ENCODE assay signal across 8 cellular contexts in the genomic region with DNA sequence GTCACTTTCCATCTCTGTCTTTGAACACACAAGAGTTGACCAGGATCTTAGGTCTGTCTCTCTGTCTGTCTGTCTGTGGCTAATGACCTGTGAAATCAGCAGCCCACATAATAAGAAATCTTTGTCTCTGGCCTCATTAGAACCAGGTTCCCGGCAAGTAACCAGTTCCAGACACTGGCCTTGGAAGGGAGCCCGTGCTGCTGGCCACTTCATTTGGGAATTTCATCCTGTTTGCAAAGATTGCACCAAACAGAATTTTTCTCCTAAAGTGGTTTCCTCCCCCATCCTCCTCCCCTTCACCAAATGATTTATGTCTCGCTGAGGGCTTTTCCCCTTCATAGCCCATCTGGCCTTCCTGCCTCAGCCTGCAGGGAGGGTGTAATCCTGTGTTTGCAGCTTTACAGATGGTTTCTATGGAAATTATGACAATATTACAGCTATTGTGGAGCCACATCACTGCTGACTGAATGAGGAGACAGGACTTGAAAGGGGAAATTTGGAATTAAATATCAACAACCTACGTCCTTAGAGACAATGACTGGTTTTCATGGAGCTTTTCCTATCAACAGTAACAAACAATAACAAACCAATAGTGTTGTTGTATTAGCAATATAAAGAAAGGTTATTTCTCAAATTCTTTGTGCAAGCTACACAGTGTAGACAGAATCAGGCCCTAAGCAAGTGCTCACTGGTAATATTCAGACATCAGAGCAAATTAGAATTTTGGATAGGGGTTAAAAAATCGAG. TPM values are rescaled to one million over a fixed set of nuclear protein-coding genes. Genes with fewer than 3 reads are reported as not detected.
DNase-seq lines count a peak whose midpoint lies in the region; ATAC-seq and TF ChIP-seq lines count a peak whose summit lies in the region.

No MANE protein-coding gene starts in this region.

- H3K27me3 ChIP-seq in endodermal cell (ENCODE audit: control insufficient read depth, insufficient read depth, low read length, poor library complexity, severe bottlenecking): no peaks in the 10 kb centered on the region
- H3K27me3 ChIP-seq in naive thymus-derived CD4-positive, alpha-beta T cell (ENCODE audit: control insufficient read depth in 2 of 2, insufficient read depth in 2 of 2, low read length in 2 of 2): no peaks in the 10 kb centered on the region

- POLR2A ChIA-PET in naive thymus-derived CD4-positive, alpha-beta T cell (lab: Charles Lee): no interaction called here

- H3K27ac Mint-ChIP-seq in endodermal cell (no peak overlapping the region), immature natural killer cell (no peak overlapping the region)
- H3K27ac Mint-ChIP-seq in naive thymus-derived CD4-positive, alpha-beta T cell: no peak overlapping the region

- ATAC-seq in naive thymus-derived CD4-positive, alpha-beta T cell: peak; percentile 29
- ATAC-seq in GM21367 (IDR thresholded peaks at IDR 0.05; ENCODE audit: unreplicated experiment) (no peak), GM19463 (IDR thresholded peaks at IDR 0.05; ENCODE audit: unreplicated experiment) (no peak)

- intact Hi-C loops in naive thymus-derived CD4-positive, alpha-beta T cell (cut with micrococcal nuclease): no loop called here

- H3K9me3 Mint-ChIP-seq in endodermal cell (no peaks in the 10 kb centered on the region), immature natural killer cell (peaks cover 0 to 4% (median 0%) of the 10 kb centered on the region in 6 donors)
- H3K9me3 Mint-ChIP-seq in naive thymus-derived CD4-positive, alpha-beta T cell: peaks cover 0 to 6% (median 2%) of the 10 kb centered on the region in 11 donors

- no peak for TF ChIP-seq CTCF in endodermal cell (conservative IDR thresholded peaks at IDR 0.05)
- no peak for TF ChIP-seq CTCF in GM13976 (IDR thresholded peaks at IDR 0.05; ENCODE audit: borderline replicate concordance, control extremely low read depth, extremely low read depth, insufficient read depth, missing control alignments)

- no peak overlapping the region for H3K9ac ChIP-seq in endodermal cell (ENCODE audit: extremely low read depth, low read length, poor library complexity, severe bottlenecking)

- H3K4me3 Mint-ChIP-seq in endodermal cell (no peak overlapping the region), immature natural killer cell (no peak overlapping the region)
- no peak overlapping the region for H3K4me3 Mint-ChIP-seq in naive thymus-derived CD4-positive, alpha-beta T cell

- no peaks in the 10 kb centered on the region for H3K36me3 ChIP-seq in endodermal cell (ENCODE audit: control insufficient read depth, insufficient read depth, low read length)
- no peaks in the 10 kb centered on the region for H3K36me3 ChIP-seq in naive thymus-derived CD4-positive, alpha-beta T cell (ENCODE audit: control insufficient read depth in 2 of 3, insufficient read depth in 3 of 3, low read length in 3 of 3)

- in situ Hi-C loops in GM13976 (cut with MboI; ENCODE audit: low sequenced_read_pairs, unreplicated experiment): no loop called here

- H3K36me3 Mint-ChIP-seq in endodermal cell (ENCODE audit: low read depth): no peaks in the 10 kb centered on the region
- no peaks in the 10 kb centered on the region for H3K36me3 Mint-ChIP-seq in naive thymus-derived CD4-positive, alpha-beta T cell
- no peaks in the 10 kb centered on the region for H3K36me3 Mint-ChIP-seq in immature natural killer cell

- no peaks in the 10 kb centered on the region for H3K9me3 ChIP-seq in endodermal cell (ENCODE audit: control insufficient read depth, low read length)
- H3K9me3 ChIP-seq in naive thymus-derived CD4-positive, alpha-beta T cell (ENCODE audit: control insufficient read depth in 2 of 3, low read length in 3 of 3): no peaks in the 10 kb centered on the region

- H3K4me1 ChIP-seq in endodermal cell (ENCODE audit: control insufficient read depth, insufficient read depth, low read length): peaks cover 3% of the 10 kb centered on the region
- H3K4me1 ChIP-seq in naive thymus-derived CD4-positive, alpha-beta T cell (ENCODE audit: control insufficient read depth in 2 of 2, insufficient read depth in 2 of 2, low read length in 2 of 2): no peaks in the 10 kb centered on the region

- DNase-seq in DMS 273 treated with DMSO at 0.1 percent for 48 hours (lab: John Stamatoyannopoulos, UW) (peak; percentile 82), NCI-H2196 (lab: John Stamatoyannopoulos, UW; ENCODE audit: unreplicated experiment) (peak; percentile 94), endodermal cell (no peak), GM13976 (ENCODE audit: low spot score) (no peak), immature natural killer cell (no peak)
- no peak for DNase-seq in naive thymus-derived CD4-positive, alpha-beta T cell

- no peak overlapping the region for H3K4me3 ChIP-seq in endodermal cell (ENCODE audit: low read length)
- no peak overlapping the region for H3K4me3 ChIP-seq in naive thymus-derived CD4-positive, alpha-beta T cell (ENCODE audit: low read length)

- H3K4me1 Mint-ChIP-seq in endodermal cell (peaks cover 39% of the 10 kb centered on the region), immature natural killer cell (no peaks in the 10 kb centered on the region)
- H3K4me1 Mint-ChIP-seq in naive thymus-derived CD4-positive, alpha-beta T cell: peaks cover 0 to 5% (median 0%) of the 10 kb centered on the region in 7 donors

- peak overlapping the region; percentile 61 for H3K27ac ChIP-seq in endodermal cell (ENCODE audit: low read depth, low read length)
- H3K27ac ChIP-seq in naive thymus-derived CD4-positive, alpha-beta T cell (ENCODE audit: low read depth, low read length): no peak overlapping the region

- CTCF ChIA-PET in naive thymus-derived CD4-positive, alpha-beta T cell (lab: Charles Lee): no interaction called here

- H3K27me3 Mint-ChIP-seq in endodermal cell (ENCODE audit: insufficient read depth): no peaks in the 10 kb centered on the region
- peaks cover 4 to 32% (median 11%) of the 10 kb centered on the region in 5 donors for H3K27me3 Mint-ChIP-seq in naive thymus-derived CD4-positive, alpha-beta T cell
- peaks cover 0 to 11% (median 1%) of the 10 kb centered on the region in 3 donors for H3K27me3 Mint-ChIP-seq in immature natural killer cell (ENCODE audit: low read depth in 3 of 3)

- WGBS in endodermal cell (ENCODE audit: insufficient coverage in 1 of 2, insufficient read length in 1 of 2), 2 experiments: 87 to 94% methylated on average over 3 to 5 of the region's 5 CpGs

RNA-seq across cellular contexts. Expression of gene DPYSL3, which starts 25.7 kb away (rescaled TPM):
- total RNA-seq in endodermal cell: 10 to 100 TPM; 76.3 to 98.6 TPM
- 208 TPM for polyA plus RNA-seq in endodermal cell (2013, experiment 1 of 2)
- 208 TPM for polyA plus RNA-seq in endodermal cell (2013, experiment 2 of 2)
- total RNA-seq in naive thymus-derived CD4-positive, alpha-beta T cell: 1 to 10 TPM in 1 of 5 experiments, under 1 TPM in 2, not detected in 2; 0.08 to 1.2 (median 0.11) TPM
- not detected for polyA plus RNA-seq in naive thymus-derived CD4-positive, alpha-beta T cell
- polyA plus RNA-seq in immature natural killer cell: not detected

Comparison
In these comparisons a context has a peak if more than half of its experiments do, and no peak if none do; other contexts are left out.
1. DNase-seq: peak in DMS 273 treated with DMSO at 0.1 percent for 48 hours (single experiment) and NCI-H2196 (single experiment); none in endodermal cell (single experiment), naive thymus-derived CD4-positive, alpha-beta T cell (0 of 9), GM13976 (single experiment) and immature natural killer cell (0 of 3).
2. RNA of gene DPYSL3, which starts 25.7 kb away (total RNA-seq): 76.3 to 98.6 TPM in endodermal cell; 0.08 to 1.2 TPM in naive thymus-derived CD4-positive, alpha-beta T cell; every median in the first group is over 10 times any median in the second.